1 cellular context compared by ENCODE assay signal in the genomic region with DNA sequence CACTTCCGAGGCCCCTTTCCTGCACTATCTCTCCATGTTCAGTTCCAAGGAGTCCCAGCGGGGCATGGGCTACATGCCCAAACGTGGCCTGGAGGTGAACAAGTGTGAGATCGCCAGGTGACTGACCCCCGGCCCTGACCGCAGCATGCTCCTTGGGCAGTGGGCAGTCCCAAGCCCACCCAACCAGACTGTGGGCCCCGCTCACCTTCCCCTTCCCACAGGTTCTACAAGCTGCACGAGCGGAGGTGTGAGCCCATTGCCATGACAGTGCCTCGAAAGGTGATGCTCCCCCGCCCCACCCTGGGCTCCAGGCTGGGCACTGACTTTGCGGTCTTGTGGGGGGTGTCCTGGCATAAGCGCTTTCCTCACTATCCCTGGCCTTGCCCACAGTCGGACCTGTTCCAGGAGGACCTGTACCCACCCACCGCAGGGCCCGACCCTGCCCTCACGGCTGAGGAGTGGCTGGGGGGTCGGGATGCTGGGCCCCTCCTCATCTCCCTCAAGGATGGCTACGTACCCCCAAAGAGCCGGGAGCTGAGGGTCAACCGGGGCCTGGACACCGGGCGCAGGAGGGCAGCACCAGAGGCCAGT.
A peak's percentile ranks its signal among the peaks of the same experiment; 100 is the strongest.
TF ChIP-seq lines count a peak whose summit lies in the region.

No MANE protein-coding gene starts in this region.

TF ChIP-seq in GM12878, 131 proteins besides CTCF, POLR2A, EP300 and RAD21:
- TF ChIP-seq FOXM1 (IDR thresholded peaks at IDR 0.05; ENCODE audit: low read depth, low read length) (no peak), NFIC (IDR thresholded peaks at IDR 0.05; ENCODE audit: low read depth, low read length) (no peak), ZNF217 (IDR thresholded peaks at IDR 0.05) (no peak), TAF1 (IDR thresholded peaks at IDR 0.05; ENCODE audit: borderline replicate concordance, low read depth, low read length) (no peak), TCF3 (IDR thresholded peaks at IDR 0.05; ENCODE audit: borderline replicate concordance, insufficient read depth, low read depth, low read length) (no peak), RB1 (IDR thresholded peaks at IDR 0.05; ENCODE audit: borderline replicate concordance) (no peak), BCL11A (IDR thresholded peaks at IDR 0.05; ENCODE audit: low read depth, low read length) (no peak), DPF2 (IDR thresholded peaks at IDR 0.05) (no peak), MAX (IDR thresholded peaks at IDR 0.05; ENCODE audit: low read depth, low read length) (no peak), MEF2A (IDR thresholded peaks at IDR 0.05; ENCODE audit: insufficient read depth, low read depth, low read length) (no peak), HCFC1 (IDR thresholded peaks at IDR 0.05; ENCODE audit: low read length) (no peak), MTA3 (IDR thresholded peaks at IDR 0.05; ENCODE audit: borderline replicate concordance, low read length) (no peak), ZNF274 (IDR thresholded peaks at IDR 0.05; ENCODE audit: insufficient read depth, insufficient read length) (no peak), SRF (IDR thresholded peaks at IDR 0.05; ENCODE audit: low read depth in 2 of 2, low read length in 2 of 2) (no peak), BHLHE40 (IDR thresholded peaks at IDR 0.05; ENCODE audit: borderline replicate concordance in 1 of 2, low read depth in 2 of 2, low read length in 1 of 2) (no peak), POLR2AphosphoS5 (IDR thresholded peaks at IDR 0.05; ENCODE audit: low read length) (peak; percentile 3; the same call in 1 of the 2 replicates), POU2F2 (IDR thresholded peaks at IDR 0.05; ENCODE audit: borderline replicate concordance, low read depth, low read length) (0 out of 3 replicates have a peak, but pooled peaks have one; percentile 31), HDAC2 (IDR thresholded peaks at IDR 0.05) (no peak), ZNF592 (IDR thresholded peaks at IDR 0.05) (no peak), SMAD5 (IDR thresholded peaks at IDR 0.05; ENCODE audit: low read depth) (no peak), RAD51 (IDR thresholded peaks at IDR 0.05) (no peak), LARP7 (IDR thresholded peaks at IDR 0.05) (peak; percentile 16; the same call in 1 of the 2 replicates)
- TF ChIP-seq, protein P1, sequence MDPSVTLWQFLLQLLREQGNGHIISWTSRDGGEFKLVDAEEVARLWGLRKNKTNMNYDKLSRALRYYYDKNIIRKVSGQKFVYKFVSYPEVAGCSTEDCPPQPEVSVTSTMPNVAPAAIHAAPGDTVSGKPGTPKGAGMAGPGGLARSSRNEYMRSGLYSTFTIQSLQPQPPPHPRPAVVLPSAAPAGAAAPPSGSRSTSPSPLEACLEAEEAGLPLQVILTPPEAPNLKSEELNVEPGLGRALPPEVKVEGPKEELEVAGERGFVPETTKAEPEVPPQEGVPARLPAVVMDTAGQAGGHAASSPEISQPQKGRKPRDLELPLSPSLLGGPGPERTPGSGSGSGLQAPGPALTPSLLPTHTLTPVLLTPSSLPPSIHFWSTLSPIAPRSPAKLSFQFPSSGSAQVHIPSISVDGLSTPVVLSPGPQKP (IDR thresholded peaks at IDR 0.05; ENCODE audit: low read depth, low read length), result no peak
